In genomic region chr6:1623769-1624070, GRCh38 we compare ENCODE assay signal across 13 cellular contexts. TPM values are rescaled to one million over a fixed set of nuclear protein-coding genes. Genes with fewer than 3 reads are reported as not detected.
DNase-seq lines count a peak whose midpoint lies in the region; ATAC-seq and TF ChIP-seq lines count a peak whose summit lies in the region.
"Had no signal": no experiment of that assay in that cellular context is flagged by ENCODE, and none has a peak within 500 bp of the region (broad histone marks: within the 10 kb centered on the region; RNA-seq: fewer than 3 reads in every experiment).

No MANE protein-coding gene starts in this region.

- peaks cover 0 to 60% (median 37%) of the 10 kb centered on the region in 4 donors for H3K4me1 ChIP-seq in tibial artery
- H3K4me1 ChIP-seq: SJCRH30 had no signal

- intact Hi-C loops in tibial artery (cut with DNase I; ENCODE audit: low total_unique reads) = no loop called here

- peaks cover 80% of the 10 kb centered on the region for H3K27me3 ChIP-seq in brain microvascular endothelial cell (replicated peaks)
- H3K27me3 ChIP-seq in tibial artery = no peaks in the 10 kb centered on the region
- H3K27me3 ChIP-seq: SJCRH30 had no signal

- H3K36me3 ChIP-seq in brain microvascular endothelial cell (replicated peaks) (no peaks in the 10 kb centered on the region), tibial artery (peaks cover 0 to 8% (median 0%) of the 10 kb centered on the region in 3 donors)
- H3K36me3 ChIP-seq: SJCRH30, WERI-Rb-1 had no signal

- TF ChIP-seq CTCF in brain microvascular endothelial cell (IDR thresholded peaks at IDR 0.05; ENCODE audit: low read depth, low read length, missing control alignments) (no peak), mesothelial cell of epicardium (IDR thresholded peaks at IDR 0.05; ENCODE audit: unreplicated experiment) (no peak), tibial artery (IDR thresholded peaks at IDR 0.05) (no peak)

- peak overlapping the region; percentile 60 for H3K4me3 ChIP-seq in brain microvascular endothelial cell (ENCODE audit: low read depth, low read length)
- H3K4me3 ChIP-seq in tibial artery = peak overlapping the region; percentile 59 to 91
- H3K4me3 ChIP-seq: K562, SJCRH30 had no signal

- no peak for ATAC-seq in GM19463 (IDR thresholded peaks at IDR 0.05; ENCODE audit: unreplicated experiment)
- ATAC-seq: K562 had no signal

- peaks cover 39% of the 10 kb centered on the region for H3K27me3 Mint-ChIP-seq in activated naive CD8-positive, alpha-beta T cell
- peaks cover 84% of the 10 kb centered on the region for H3K27me3 Mint-ChIP-seq in activated naive CD8-positive, alpha-beta T cell treated with anti-CD3 and anti-CD28 coated beads for 36 hours
- peaks cover 66% of the 10 kb centered on the region for H3K27me3 Mint-ChIP-seq in mesothelial cell of epicardium (ENCODE audit: low read depth)

- H3K27ac Mint-ChIP-seq in activated naive CD8-positive, alpha-beta T cell = no peak overlapping the region
- H3K27ac Mint-ChIP-seq in activated naive CD8-positive, alpha-beta T cell treated with anti-CD3 and anti-CD28 coated beads for 36 hours = no peak overlapping the region
- peak overlapping the region; percentile 93 for H3K27ac Mint-ChIP-seq in mesothelial cell of epicardium

- H3K4me1 Mint-ChIP-seq in activated naive CD8-positive, alpha-beta T cell (ENCODE audit: low read depth) = peaks cover 17% of the 10 kb centered on the region
- peaks cover 6% of the 10 kb centered on the region for H3K4me1 Mint-ChIP-seq in activated naive CD8-positive, alpha-beta T cell treated with anti-CD3 and anti-CD28 coated beads for 36 hours
- peaks cover 70% of the 10 kb centered on the region for H3K4me1 Mint-ChIP-seq in mesothelial cell of epicardium

- peaks cover 22% of the 10 kb centered on the region for H3K36me3 Mint-ChIP-seq in activated naive CD8-positive, alpha-beta T cell
- peaks cover 11% of the 10 kb centered on the region for H3K36me3 Mint-ChIP-seq in activated naive CD8-positive, alpha-beta T cell treated with anti-CD3 and anti-CD28 coated beads for 36 hours
- no peaks in the 10 kb centered on the region for H3K36me3 Mint-ChIP-seq in mesothelial cell of epicardium

- H3K9me3 ChIP-seq in tibial artery = no peaks in the 10 kb centered on the region
- H3K9me3 ChIP-seq: SJCRH30 had no signal

- H3K9me3 Mint-ChIP-seq in activated naive CD8-positive, alpha-beta T cell (ENCODE audit: low read depth) = no peaks in the 10 kb centered on the region
- no peaks in the 10 kb centered on the region for H3K9me3 Mint-ChIP-seq in activated naive CD8-positive, alpha-beta T cell treated with anti-CD3 and anti-CD28 coated beads for 36 hours
- H3K9me3 Mint-ChIP-seq in mesothelial cell of epicardium = no peaks in the 10 kb centered on the region

- H3K27ac ChIP-seq in brain microvascular endothelial cell = no peak overlapping the region
- H3K27ac ChIP-seq in tibial artery = peak overlapping the region; percentile 91 to 98
- H3K27ac ChIP-seq: SJCRH30, WERI-Rb-1 had no signal

- H3K4me3 Mint-ChIP-seq in activated naive CD8-positive, alpha-beta T cell = peak overlapping the region; percentile 13
- no peak overlapping the region for H3K4me3 Mint-ChIP-seq in activated naive CD8-positive, alpha-beta T cell treated with anti-CD3 and anti-CD28 coated beads for 36 hours
- H3K4me3 Mint-ChIP-seq in mesothelial cell of epicardium = peak overlapping the region; percentile 78

- in situ Hi-C loops in brain microvascular endothelial cell (cut with HindIII; ENCODE audit: low pct_ligation_motif_present, low sequenced_read_pairs) = loop anchor here (25.0 kb wide), 2 partner anchors 489 to 739 kb away; no protein-coding TSS in a partner anchor

- DNase-seq in activated naive CD8-positive, alpha-beta T cell treated with anti-CD3 and anti-CD28 coated beads for 36 hours = no peak
- DNase-seq in brain microvascular endothelial cell (no peak), mesothelial cell of epicardium (ENCODE audit: low spot score in 2 of 2, unreplicated experiment in 2 of 2) (no peak), tibial artery (no peak), GDM1 (lab: John Stamatoyannopoulos, UW) (no peak), foreskin melanocyte (no peak)
- DNase-seq: NCI-H1694, NCI-H748 treated with DMSO at 0.1 percent for 48 hours, SJCRH30, WERI-Rb-1 had no signal

RNA-seq across cellular contexts. Expression of gene FOXC1, which starts 14.0 kb away (rescaled TPM):
- total RNA-seq in activated naive CD8-positive, alpha-beta T cell treated with anti-CD3 and anti-CD28 coated beads for 36 hours = not detected
- 49.8 to 52.2 TPM (median 50.5 TPM) in 3 replicates for total RNA-seq in mesothelial cell of epicardium
- total RNA-seq: K562 had no signal

Comparison
In these comparisons a context has a peak if more than half of its experiments do, and no peak if none do; other contexts are left out.
1. RNA of gene FOXC1, which starts 14.0 kb away (total RNA-seq): 49.8 to 52.2 TPM in mesothelial cell of epicardium; not detected in activated naive CD8-positive, alpha-beta T cell treated with anti-CD3 and anti-CD28 coated beads for 36 hours; every median in the first group is over 10 times any median in the second.